Comparison of ENCODE assay signal across 11 cellular contexts in the genomic region with DNA sequence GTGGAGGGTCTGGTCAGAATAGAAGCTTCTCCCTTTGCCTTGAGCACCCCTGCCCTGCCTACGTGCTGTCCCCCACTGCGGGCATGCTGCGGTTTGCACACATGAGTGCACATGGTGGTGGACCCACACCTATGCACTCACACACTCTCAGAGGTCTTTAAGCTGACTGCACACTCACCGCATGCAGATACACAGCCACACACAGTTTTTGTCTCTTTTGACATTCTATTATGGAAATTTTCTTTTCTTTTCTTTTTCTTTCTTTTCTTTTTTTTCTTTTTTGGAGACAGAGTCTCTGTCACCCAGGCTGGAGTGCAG. TPM values are rescaled to one million over a fixed set of nuclear protein-coding genes. Genes with fewer than 3 reads are reported as not detected.
DNase-seq lines count a peak whose midpoint lies in the region; ATAC-seq, FAIRE-seq and TF ChIP-seq lines count a peak whose summit lies in the region.
"Had no signal": no experiment of that assay in that cellular context is flagged by ENCODE, and none has a peak within 500 bp of the region (broad histone marks: within the 10 kb centered on the region; RNA-seq: fewer than 3 reads in every experiment).

No MANE protein-coding gene starts in this region.

- TF ChIP-seq CTCF in A549 (IDR thresholded peaks at IDR 0.05) (no peak), HCT116 (IDR thresholded peaks at IDR 0.05 in 2 of 3, conservative IDR thresholded peaks at IDR 0.05 in 1 of 3; ENCODE audit: borderline replicate concordance in 1 of 3, insufficient read depth in 1 of 3, low read depth in 2 of 3, low read length in 2 of 3) (no peak), K562 (IDR thresholded peaks at IDR 0.05 in 2 of 3, conservative IDR thresholded peaks at IDR 0.05 in 1 of 3; ENCODE audit: insufficient read depth in 2 of 3, low read depth in 1 of 3, low read length in 3 of 3) (no peak), mesothelial cell of epicardium (IDR thresholded peaks at IDR 0.05; ENCODE audit: unreplicated experiment) (no peak), upper lobe of right lung (IDR thresholded peaks at IDR 0.05) (no peak), uterus (IDR thresholded peaks at IDR 0.05) (no peak)

- H4K20me1 ChIP-seq in HCT116 (ENCODE audit: insufficient read depth), result no peaks in the 10 kb centered on the region
- 0 out of 2 replicates have a peak, but pooled peaks cover 4% of the 10 kb centered on the region for H4K20me1 ChIP-seq in K562 (replicated peaks; ENCODE audit: control insufficient read depth, insufficient read depth, low read length)

- POLR2A ChIA-PET in A549 (lab: Yijun Ruan, JAX) (interaction anchor here (1.2 kb wide), 1 partner anchor 8 kb away, joined by 3 read pairs; no protein-coding TSS in a partner anchor), HCT116 (lab: Charles Lee) (interaction anchor here (1.5 to 1.7 kb wide), 2 partner anchors 8 to 9 kb away, joined by 3 to 7 read pairs; a partner anchor contains a TSS), K562 (lab: Yijun Ruan, JAX) (no interaction called here)

- H3K36me3 ChIP-seq in HCT116 (ENCODE audit: control insufficient read depth in 1 of 2, insufficient read depth in 2 of 2, low read length in 2 of 2), result no peaks in the 10 kb centered on the region
- no peaks in the 10 kb centered on the region for H3K36me3 ChIP-seq in K562 (ENCODE audit: control insufficient read depth, insufficient read depth, low read length)
- H3K36me3 ChIP-seq in upper lobe of right lung, result no peaks in the 10 kb centered on the region
- no peaks in the 10 kb centered on the region for H3K36me3 ChIP-seq in uterus

- in situ Hi-C loops in K562 (cut with MboI), result no loop called here

- H3K27me3 ChIP-seq in HCT116 (ENCODE audit: insufficient read depth, low read length), result peaks cover 8% of the 10 kb centered on the region; the same call in 1 of the 2 replicates
- peaks cover 14 to 55% of the 10 kb centered on the region in 2 experiments; a peak in 4 of 5 replicates for H3K27me3 ChIP-seq in K562 (ENCODE audit: control insufficient read depth in 2 of 2, insufficient read depth in 2 of 2, low read length in 2 of 2)
- H3K27me3 ChIP-seq in upper lobe of right lung, result peaks cover 56% of the 10 kb centered on the region
- peaks cover 35 to 47% of the 10 kb centered on the region in 2 donors for H3K27me3 ChIP-seq in uterus

- no peak for DNase-seq in A549 (ENCODE audit: low read depth in 1 of 2, low spot score in 1 of 2)
- DNase-seq in HCT116 (ENCODE audit: low read depth, low spot score), result no peak
- DNase-seq in K562 (ENCODE audit: extremely low read depth in 1 of 4, low spot score in 3 of 4), result no peak
- no peak for DNase-seq in mesothelial cell of epicardium (ENCODE audit: low spot score in 2 of 2, unreplicated experiment in 2 of 2)
- DNase-seq in upper lobe of right lung, result no peak
- DNase-seq in uterus, result no peak
- DNase-seq: mesenchymal stem cell had no signal

- RAD21 ChIA-PET in HCT116 (lab: Charles Lee; ENCODE audit: low non-redundant PET in 1 of 2, low total read pairs in 2 of 2, uncharacterized antibody in 2 of 2, unreplicated experiment in 2 of 2), result no interaction called here

- no peak for TF ChIP-seq EP300 in A549 (IDR thresholded peaks at IDR 0.05)
- no peak for TF ChIP-seq EP300 in K562 (IDR thresholded peaks at IDR 0.05; ENCODE audit: low read length)

- H3K4me3 ChIP-seq in A549, result peak overlapping the region; percentile 49
- H3K4me3 ChIP-seq in HCT116 (replicated peaks in 1 of 2; ENCODE audit: low read depth in 1 of 2, low read length in 2 of 2), result peak overlapping the region in 1 of 2 experiments; percentile 49; a peak in 1 of 4 replicates
- no peak overlapping the region for H3K4me3 ChIP-seq in K562
- H3K4me3 ChIP-seq in upper lobe of right lung, result no peak overlapping the region
- H3K4me3 ChIP-seq in uterus, result no peak overlapping the region

- H3K9me1 ChIP-seq in K562 (ENCODE audit: control insufficient read depth, insufficient read depth, low read length), result no peaks in the 10 kb centered on the region

- H3K4me2 ChIP-seq in A549 (peak overlapping the region; percentile 95), HCT116 (ENCODE audit: low read length) (peak overlapping the region; percentile 75), K562 (ENCODE audit: insufficient read depth, low read length) (peak overlapping the region; percentile 41; the same call in 1 of the 2 replicates)

- peaks cover 80% of the 10 kb centered on the region for H3K27me3 Mint-ChIP-seq in mesothelial cell of epicardium (ENCODE audit: low read depth)

- BruUV-seq in HCT116 (replicated peaks; lab: Mats Ljungman, UMichigan) (no TSS peak), K562 (replicated peaks; lab: Mats Ljungman, UMichigan) (no TSS peak)

- H3K4me1 ChIP-seq in A549 (peaks cover 13% of the 10 kb centered on the region; the same call in 1 of the 3 replicates), HCT116 (ENCODE audit: control insufficient read depth in 1 of 2, insufficient read depth in 2 of 2, low read length in 2 of 2) (peaks cover 8 to 35% of the 10 kb centered on the region in 2 experiments), K562 (replicated peaks in 1 of 2; ENCODE audit: control insufficient read depth in 2 of 2, insufficient read depth in 2 of 2, low read length in 2 of 2) (peaks cover 0 to 19% of the 10 kb centered on the region in 2 experiments; a peak in 4 of 5 replicates), upper lobe of right lung (peaks cover 12% of the 10 kb centered on the region), uterus (peaks cover 0 to 4% of the 10 kb centered on the region in 2 donors)

- TF ChIP-seq POLR2A in A549 (IDR thresholded peaks at IDR 0.05; ENCODE audit: low read length) (no peak), HCT116 (IDR thresholded peaks at IDR 0.05; ENCODE audit: borderline replicate concordance, extremely low read depth, insufficient read depth, insufficient read length) (no peak), K562 (conservative IDR thresholded peaks at IDR 0.05) (no peak), uterus (IDR thresholded peaks at IDR 0.05) (no peak)

- H3K9me3 ChIP-seq in A549 (no peaks in the 10 kb centered on the region), HCT116 (ENCODE audit: control insufficient read depth in 1 of 2, insufficient read depth in 1 of 2, low read depth in 1 of 2, low read length in 2 of 2) (no peaks in the 10 kb centered on the region), K562 (replicated peaks; ENCODE audit: control insufficient read depth, insufficient read depth, low read depth, low read length) (no peaks in the 10 kb centered on the region), upper lobe of right lung (no peaks in the 10 kb centered on the region), uterus (no peaks in the 10 kb centered on the region)

- no peak overlapping the region for H2AFZ ChIP-seq in HCT116 (ENCODE audit: low read depth, low read length, poor library complexity, severe bottlenecking)
- H2AFZ ChIP-seq in K562 (ENCODE audit: low read depth, low read length), result no peak overlapping the region

- FAIRE-seq in A549 (lab: Jason Lieb, UNC) (no peak), K562 (lab: Jason Lieb, UNC) (no peak)

- H3K36me3 Mint-ChIP-seq in mesothelial cell of epicardium, result no peaks in the 10 kb centered on the region

- peak overlapping the region; percentile 62 for H3K4me3 Mint-ChIP-seq in mesothelial cell of epicardium

- no peak overlapping the region for H3K9ac ChIP-seq in HCT116 (ENCODE audit: low read length)
- no peak overlapping the region for H3K9ac ChIP-seq in K562 (ENCODE audit: insufficient read depth in 1 of 2, low read depth in 2 of 2, low read length in 2 of 2)

- H3K27ac Mint-ChIP-seq in mesothelial cell of epicardium, result no peak overlapping the region

- H3K27ac ChIP-seq in A549 (no peak overlapping the region), HCT116 (ENCODE audit: low read depth, low read length) (no peak overlapping the region), K562 (ENCODE audit: extremely low read depth, low read depth, low read length) (no peak overlapping the region), upper lobe of right lung (no peak overlapping the region), uterus (no peak overlapping the region)

- H3K79me2 ChIP-seq in HCT116 (ENCODE audit: insufficient read depth, low read length) (no peaks in the 10 kb centered on the region), K562 (ENCODE audit: control insufficient read depth, insufficient read depth, low read length) (no peaks in the 10 kb centered on the region)

- peaks cover 11% of the 10 kb centered on the region for H3K4me1 Mint-ChIP-seq in mesothelial cell of epicardium

- no peaks in the 10 kb centered on the region for H3K9me3 Mint-ChIP-seq in mesothelial cell of epicardium

- TF ChIP-seq RAD21 in A549 (conservative IDR thresholded peaks at IDR 0.05 in 1 of 2, IDR thresholded peaks at IDR 0.05 in 1 of 2) (no peak), HCT116 (IDR thresholded peaks at IDR 0.05; ENCODE audit: low read depth) (no peak), K562 (CRISPR knock-in tag; conservative IDR thresholded peaks at IDR 0.05 in 1 of 2, IDR thresholded peaks at IDR 0.05 in 1 of 2) (no peak)

- 48% methylated on average over 4 of the region's 4 CpGs for WGBS in A549 (ENCODE audit: missing lambda C conversion rate)
- WGBS in K562 (ENCODE audit: insufficient coverage, low coverage, missing lambda C conversion rate), result 0% methylated on average over 4 of the region's 4 CpGs

- ATAC-seq in A549, result peak; percentile 4 to 10; a peak in 3 of 6 replicates
- ATAC-seq in HCT116, result no peak
- ATAC-seq in K562, result no peak
- ATAC-seq in HG03280 (IDR thresholded peaks at IDR 0.05; ENCODE audit: unreplicated experiment), result no peak
- ATAC-seq in upper lobe of right lung, result no peak
- no peak for ATAC-seq in HG02840 (IDR thresholded peaks at IDR 0.05; ENCODE audit: low FRiP score, unreplicated experiment)

- intact Hi-C loops in HCT116 (cut with micrococcal nuclease) (no loop called here), K562 (cut with micrococcal nuclease) (no loop called here), upper lobe of right lung (cut with DNase I) (no loop called here), uterus (cut with DNase I; ENCODE audit: low total_unique reads) (no loop called here)

- no peaks in the 10 kb centered on the region for H3K9me2 ChIP-seq in HCT116 (ENCODE audit: insufficient read depth)

- CTCF ChIA-PET in A549 (lab: Yijun Ruan, JAX) (interaction anchor here (0.7 to 13.3 kb wide), 6 partner anchors 9 to 187 kb away, joined by 3 to 429 read pairs (median 6); a partner anchor contains a TSS), HCT116 (lab: Charles Lee) (interaction anchor here (1.9 kb wide), 1 partner anchor 9 kb away, joined by 4 read pairs; a partner anchor contains a TSS), K562 (lab: Yijun Ruan, JAX; ENCODE audit: low intra/inter-chr PET ratio) (no interaction called here)

RNA-seq across cellular contexts. Expression of a gene that starts 0.6 kb away (rescaled TPM):
- polyA plus RNA-seq in A549 (2011; rRNA removed) (0.12 TPM in 1 of 2 replicates, not detected in the other), A549 (2017; fragmentation: RNase III; extraction: RNeasy Plus Mini Kit Qiagen cat#74134 plus additional on column Dnase treatment) (0.08 to 0.10 TPM (median 0.09 TPM) in 3 replicates), K562 (2011; rRNA removed) (not detected in 2 replicates), K562 (2014; fragmentation: Illumina TruSeq; extraction: Trizol) (not detected in 2 replicates), K562 (2014; fragmentation: Nextera tagmentation; extraction: Ambion mirVana) (not detected), K562 (2014; rRNA removed) (not detected in 2 replicates)
- polyA plus RNA-seq in A549 (2012; cell fraction: cytosol; rRNA removed), result 0.04 and 0.10 TPM in 2 replicates
- 0.09 and 0.14 TPM in 2 replicates for polyA plus RNA-seq in A549 (2012; cell fraction: nucleus; rRNA removed)
- not detected in 2 replicates for polyA minus RNA-seq in A549 (2011; rRNA and poly(A)+ RNA removed)
- total RNA-seq in HCT116 (2021; ENCODE audit: unreplicated experiment) (0.42 TPM), K562 (2014; rRNA removed) (not detected in 2 replicates), K562 (2014; rRNA removed; fragmentation: Illumina TruSeq; extraction: Trizol) (not detected in 2 replicates), K562 (2015; rRNA removed; fragmentation: Illumina TruSeq; extraction: Trizol) (not detected in 2 replicates), K562 (2021) (not detected in 2 replicates), mesothelial cell of epicardium (0.42 to 0.80 TPM in 2 of 3 replicates, not detected in the other), upper lobe of right lung (not detected), uterus (under 1 TPM in 2 of 4 donors, not detected in 2; 0.35 to 0.82 TPM)
- polyA plus RNA-seq in HCT116 (2012), result 0.20 and 0.29 TPM in 2 replicates
- total RNA-seq in K562 (2011; cell fraction: chromatin; rRNA removed; ENCODE audit: low replicate concordance), result not detected in 2 replicates
- not detected in 2 replicates for total RNA-seq in K562 (2011; cell fraction: nucleolus; rRNA removed)
- not detected in 2 replicates for total RNA-seq in K562 (2011; cell fraction: nucleoplasm; rRNA removed)
- polyA plus RNA-seq in K562 (2011; cell fraction: cytosol; rRNA removed), result not detected in 2 replicates
- not detected in 2 replicates for polyA plus RNA-seq in K562 (2011; cell fraction: nucleus; rRNA removed)
- not detected in 2 replicates for polyA plus RNA-seq in K562 (2012)
- polyA minus RNA-seq in K562 (2011; rRNA and poly(A)+ RNA removed), result not detected in 2 replicates
- not detected in 2 replicates for polyA minus RNA-seq in K562 (2011; cell fraction: cytosol; rRNA and poly(A)+ RNA removed)
- polyA minus RNA-seq in K562 (2011; cell fraction: nucleus; rRNA and poly(A)+ RNA removed), result not detected in 2 replicates
- total RNA-seq: temporal lobe had no signal
- polyA plus RNA-seq: fibroblast of lung had no signal

RNA-seq across cellular contexts. Expression of a gene that starts 8.1 kb away (rescaled TPM):
- polyA plus RNA-seq in A549 (2011; rRNA removed), result 64.6 and 95.4 TPM in 2 replicates
- polyA plus RNA-seq in A549 (2012; cell fraction: cytosol; rRNA removed), result 151 and 198 TPM in 2 replicates
- polyA plus RNA-seq in A549 (2012; cell fraction: nucleus; rRNA removed), result 81.6 and 107 TPM in 2 replicates
- polyA plus RNA-seq in A549 (2017; fragmentation: RNase III; extraction: RNeasy Plus Mini Kit Qiagen cat#74134 plus additional on column Dnase treatment), result 141 to 150 TPM (median 147 TPM) in 3 replicates
- 51.5 and 62.9 TPM in 2 replicates for polyA minus RNA-seq in A549 (2011; rRNA and poly(A)+ RNA removed)
- 109 TPM for total RNA-seq in HCT116 (2021; ENCODE audit: unreplicated experiment)
- 130 and 131 TPM in 2 replicates for polyA plus RNA-seq in HCT116 (2012)
- 21.4 and 50.2 TPM in 2 replicates for total RNA-seq in K562 (2011; cell fraction: chromatin; rRNA removed; ENCODE audit: low replicate concordance)
- total RNA-seq in K562 (2011; cell fraction: nucleolus; rRNA removed), result 73.4 and 78.2 TPM in 2 replicates
- 74.2 and 94.8 TPM in 2 replicates for total RNA-seq in K562 (2011; cell fraction: nucleoplasm; rRNA removed)
- total RNA-seq in K562 (2014; rRNA removed), result 43.0 and 57.5 TPM in 2 replicates
- 31.4 and 33.5 TPM in 2 replicates for total RNA-seq in K562 (2014; rRNA removed; fragmentation: Illumina TruSeq; extraction: Trizol)
- total RNA-seq in K562 (2015; rRNA removed; fragmentation: Illumina TruSeq; extraction: Trizol), result 29.9 and 31.2 TPM in 2 replicates
- 50.4 and 55.8 TPM in 2 replicates for total RNA-seq in K562 (2021)
- 22.1 and 35.2 TPM in 2 replicates for polyA plus RNA-seq in K562 (2011; rRNA removed)
- 27.7 and 82.4 TPM in 2 replicates for polyA plus RNA-seq in K562 (2011; cell fraction: cytosol; rRNA removed)
- 21.6 and 54.1 TPM in 2 replicates for polyA plus RNA-seq in K562 (2011; cell fraction: nucleus; rRNA removed)
- polyA plus RNA-seq in K562 (2012), result 38.6 and 45.7 TPM in 2 replicates
- polyA plus RNA-seq in K562 (2014; fragmentation: Illumina TruSeq; extraction: Trizol), result 75.2 and 80.0 TPM in 2 replicates
- 10 to 100 TPM in 1 of 2 experiments, 1 to 10 TPM in 1; 6.9 to 16.4 TPM for polyA plus RNA-seq in K562 (2014; fragmentation: Nextera tagmentation; extraction: Ambion mirVana)
- 56.6 and 57.5 TPM in 2 replicates for polyA plus RNA-seq in K562 (2014; rRNA removed)
- polyA minus RNA-seq in K562 (2011; rRNA and poly(A)+ RNA removed), result 11.8 and 22.6 TPM in 2 replicates
- polyA minus RNA-seq in K562 (2011; cell fraction: cytosol; rRNA and poly(A)+ RNA removed), result 19.7 and 24.0 TPM in 2 replicates
- 16.7 and 20.7 TPM in 2 replicates for polyA minus RNA-seq in K562 (2011; cell fraction: nucleus; rRNA and poly(A)+ RNA removed)
- 58.8 to 61.6 TPM (median 59.9 TPM) in 3 replicates for total RNA-seq in mesothelial cell of epicardium
- total RNA-seq in upper lobe of right lung, result 40.5 TPM
- total RNA-seq in uterus, result 10 to 100 TPM; 34.1 to 55.2 (median 51.3) TPM

RNA-seq across cellular contexts. Expression of a gene that starts 9.2 kb away (rescaled TPM):
- polyA plus RNA-seq in A549 (2011; rRNA removed) (64.8 and 74.3 TPM in 2 replicates), A549 (2017; fragmentation: RNase III; extraction: RNeasy Plus Mini Kit Qiagen cat#74134 plus additional on column Dnase treatment) (92.9 to 97.4 TPM (median 96.3 TPM) in 3 replicates), K562 (2011; rRNA removed) (44.5 and 76.3 TPM in 2 replicates), K562 (2014; fragmentation: Illumina TruSeq; extraction: Trizol) (41.9 and 47.0 TPM in 2 replicates), K562 (2014; fragmentation: Nextera tagmentation; extraction: Ambion mirVana) (10 to 100 TPM; 11.0 to 26.2 TPM), K562 (2014; rRNA removed) (45.1 and 49.2 TPM in 2 replicates)
- 156 and 165 TPM in 2 replicates for polyA plus RNA-seq in A549 (2012; cell fraction: cytosol; rRNA removed)
- polyA plus RNA-seq in A549 (2012; cell fraction: nucleus; rRNA removed), result 97.1 and 103 TPM in 2 replicates
- 50.5 and 54.1 TPM in 2 replicates for polyA minus RNA-seq in A549 (2011; rRNA and poly(A)+ RNA removed)
- total RNA-seq in HCT116 (2021; ENCODE audit: unreplicated experiment) (64.0 TPM), K562 (2014; rRNA removed) (50.8 and 74.8 TPM in 2 replicates), K562 (2014; rRNA removed; fragmentation: Illumina TruSeq; extraction: Trizol) (30.8 and 31.3 TPM in 2 replicates), K562 (2015; rRNA removed; fragmentation: Illumina TruSeq; extraction: Trizol) (37.2 and 38.2 TPM in 2 replicates), K562 (2021) (51.0 and 53.4 TPM in 2 replicates), mesothelial cell of epicardium (76.7 to 80.1 TPM (median 77.1 TPM) in 3 replicates), upper lobe of right lung (59.3 TPM), uterus (10 to 100 TPM; 27.7 to 98.0 (median 58.6) TPM)
- 101 and 125 TPM in 2 replicates for polyA plus RNA-seq in HCT116 (2012)
- total RNA-seq in K562 (2011; cell fraction: chromatin; rRNA removed; ENCODE audit: low replicate concordance), result 25.9 and 51.8 TPM in 2 replicates
- 32.0 and 36.7 TPM in 2 replicates for total RNA-seq in K562 (2011; cell fraction: nucleolus; rRNA removed)
- 37.9 and 46.9 TPM in 2 replicates for total RNA-seq in K562 (2011; cell fraction: nucleoplasm; rRNA removed)
- 55.4 and 58.3 TPM in 2 replicates for polyA plus RNA-seq in K562 (2011; cell fraction: cytosol; rRNA removed)
- polyA plus RNA-seq in K562 (2011; cell fraction: nucleus; rRNA removed), result 73.3 and 73.7 TPM in 2 replicates
- 80.4 and 98.2 TPM in 2 replicates for polyA plus RNA-seq in K562 (2012)
- 23.0 and 41.7 TPM in 2 replicates for polyA minus RNA-seq in K562 (2011; rRNA and poly(A)+ RNA removed)
- 12.4 and 19.5 TPM in 2 replicates for polyA minus RNA-seq in K562 (2011; cell fraction: cytosol; rRNA and poly(A)+ RNA removed)
- 20.6 and 25.7 TPM in 2 replicates for polyA minus RNA-seq in K562 (2011; cell fraction: nucleus; rRNA and poly(A)+ RNA removed)

RNA-seq across cellular contexts. Expression of a gene that starts 17.0 kb away (rescaled TPM):
- polyA plus RNA-seq in A549 (2011; rRNA removed), result 19.0 and 24.4 TPM in 2 replicates
- 26.1 and 28.5 TPM in 2 replicates for polyA plus RNA-seq in A549 (2012; cell fraction: cytosol; rRNA removed)
- polyA plus RNA-seq in A549 (2012; cell fraction: nucleus; rRNA removed), result 121 and 128 TPM in 2 replicates
- 24.7 to 31.9 TPM (median 28.4 TPM) in 3 replicates for polyA plus RNA-seq in A549 (2017; fragmentation: RNase III; extraction: RNeasy Plus Mini Kit Qiagen cat#74134 plus additional on column Dnase treatment)
- 23.5 and 24.0 TPM in 2 replicates for polyA minus RNA-seq in A549 (2011; rRNA and poly(A)+ RNA removed)
- total RNA-seq in HCT116 (2021; ENCODE audit: unreplicated experiment), result 28.2 TPM
- polyA plus RNA-seq in HCT116 (2012), result 23.5 and 27.8 TPM in 2 replicates
- total RNA-seq in K562 (2011; cell fraction: chromatin; rRNA removed; ENCODE audit: low replicate concordance), result 86.9 and 193 TPM in 2 replicates
- 111 and 114 TPM in 2 replicates for total RNA-seq in K562 (2011; cell fraction: nucleolus; rRNA removed)
- 82.7 and 90.3 TPM in 2 replicates for total RNA-seq in K562 (2011; cell fraction: nucleoplasm; rRNA removed)
- total RNA-seq in K562 (2014; rRNA removed), result 15.6 and 16.6 TPM in 2 replicates
- 4.4 and 7.3 TPM in 2 replicates for total RNA-seq in K562 (2014; rRNA removed; fragmentation: Illumina TruSeq; extraction: Trizol)
- 10.5 and 11.8 TPM in 2 replicates for total RNA-seq in K562 (2015; rRNA removed; fragmentation: Illumina TruSeq; extraction: Trizol)
- 19.9 and 21.3 TPM in 2 replicates for total RNA-seq in K562 (2021)
- polyA plus RNA-seq in K562 (2011; rRNA removed), result 12.7 and 22.5 TPM in 2 replicates
- 10.5 and 11.7 TPM in 2 replicates for polyA plus RNA-seq in K562 (2011; cell fraction: cytosol; rRNA removed)
- 210 and 215 TPM in 2 replicates for polyA plus RNA-seq in K562 (2011; cell fraction: nucleus; rRNA removed)
- polyA plus RNA-seq in K562 (2012), result 20.1 and 41.7 TPM in 2 replicates
- 17.0 TPM in 2 replicates for polyA plus RNA-seq in K562 (2014; fragmentation: Illumina TruSeq; extraction: Trizol)
- polyA plus RNA-seq in K562 (2014; fragmentation: Nextera tagmentation; extraction: Ambion mirVana), result 10 to 100 TPM; 15.0 to 29.2 TPM
- polyA plus RNA-seq in K562 (2014; rRNA removed), result 21.1 and 21.6 TPM in 2 replicates
- polyA minus RNA-seq in K562 (2011; rRNA and poly(A)+ RNA removed), result 7.2 and 9.1 TPM in 2 replicates
- polyA minus RNA-seq in K562 (2011; cell fraction: cytosol; rRNA and poly(A)+ RNA removed), result 3.7 and 6.9 TPM in 2 replicates
- polyA minus RNA-seq in K562 (2011; cell fraction: nucleus; rRNA and poly(A)+ RNA removed), result 51.7 and 65.9 TPM in 2 replicates
- total RNA-seq in mesothelial cell of epicardium, result 82.7 to 95.2 TPM (median 88.5 TPM) in 3 replicates
- 47.6 TPM for total RNA-seq in upper lobe of right lung
- total RNA-seq in uterus, result 10 to 100 TPM in 3 of 4 donors, 1 to 10 TPM in 1; 4.4 to 82.9 (median 50.7) TPM

RNA-seq across cellular contexts. Expression of a gene that starts 17.6 kb away (rescaled TPM):
- polyA plus RNA-seq in A549 (2011; rRNA removed) (40.8 and 46.5 TPM in 2 replicates), A549 (2017; fragmentation: RNase III; extraction: RNeasy Plus Mini Kit Qiagen cat#74134 plus additional on column Dnase treatment) (36.7 to 41.7 TPM (median 39.8 TPM) in 3 replicates), K562 (2011; rRNA removed) (31.5 and 36.7 TPM in 2 replicates), K562 (2014; fragmentation: Illumina TruSeq; extraction: Trizol) (19.7 and 39.2 TPM in 2 replicates), K562 (2014; fragmentation: Nextera tagmentation; extraction: Ambion mirVana) (10 to 100 TPM; 16.3 to 29.0 TPM), K562 (2014; rRNA removed) (43.7 and 48.2 TPM in 2 replicates)
- 70.5 and 84.6 TPM in 2 replicates for polyA plus RNA-seq in A549 (2012; cell fraction: cytosol; rRNA removed)
- 66.5 and 75.1 TPM in 2 replicates for polyA plus RNA-seq in A549 (2012; cell fraction: nucleus; rRNA removed)
- polyA minus RNA-seq in A549 (2011; rRNA and poly(A)+ RNA removed), result 21.7 and 30.8 TPM in 2 replicates
- total RNA-seq in HCT116 (2021; ENCODE audit: unreplicated experiment) (51.1 TPM), K562 (2014; rRNA removed) (42.0 and 51.6 TPM in 2 replicates), K562 (2014; rRNA removed; fragmentation: Illumina TruSeq; extraction: Trizol) (12.1 and 19.1 TPM in 2 replicates), K562 (2015; rRNA removed; fragmentation: Illumina TruSeq; extraction: Trizol) (24.6 and 25.4 TPM in 2 replicates), K562 (2021) (34.9 and 38.2 TPM in 2 replicates), mesothelial cell of epicardium (20.2 to 24.6 TPM (median 24.5 TPM) in 3 replicates), upper lobe of right lung (16.7 TPM), uterus (10 to 100 TPM; 18.1 to 39.1 (median 26.9) TPM)
- 64.6 and 71.7 TPM in 2 replicates for polyA plus RNA-seq in HCT116 (2012)
- 4.8 and 13.1 TPM in 2 replicates for total RNA-seq in K562 (2011; cell fraction: chromatin; rRNA removed; ENCODE audit: low replicate concordance)
- total RNA-seq in K562 (2011; cell fraction: nucleolus; rRNA removed), result 24.3 and 25.9 TPM in 2 replicates
- 14.3 and 16.9 TPM in 2 replicates for total RNA-seq in K562 (2011; cell fraction: nucleoplasm; rRNA removed)
- polyA plus RNA-seq in K562 (2011; cell fraction: cytosol; rRNA removed), result 43.6 and 104 TPM in 2 replicates
- polyA plus RNA-seq in K562 (2011; cell fraction: nucleus; rRNA removed), result 25.2 and 35.0 TPM in 2 replicates
- 38.1 and 40.0 TPM in 2 replicates for polyA plus RNA-seq in K562 (2012)
- polyA minus RNA-seq in K562 (2011; rRNA and poly(A)+ RNA removed), result 6.4 and 8.7 TPM in 2 replicates
- 15.8 and 16.4 TPM in 2 replicates for polyA minus RNA-seq in K562 (2011; cell fraction: cytosol; rRNA and poly(A)+ RNA removed)
- polyA minus RNA-seq in K562 (2011; cell fraction: nucleus; rRNA and poly(A)+ RNA removed), result 8.1 and 13.2 TPM in 2 replicates

Comparison
In these comparisons a context has a peak if more than half of its experiments do, and no peak if none do; other contexts are left out.
1. ATAC-seq: peak in A549 (2 of 2); none in HCT116 (single experiment), K562 (single experiment), HG03280 (single experiment), upper lobe of right lung (single experiment) and HG02840 (single experiment).
2. H3K4me2 ChIP-seq: peak in every context shown above with its lines; median percentile 95 in A549; 75 in HCT116; 41 in K562.